ENCODE assay signal across 10 cellular contexts in the genomic region with DNA sequence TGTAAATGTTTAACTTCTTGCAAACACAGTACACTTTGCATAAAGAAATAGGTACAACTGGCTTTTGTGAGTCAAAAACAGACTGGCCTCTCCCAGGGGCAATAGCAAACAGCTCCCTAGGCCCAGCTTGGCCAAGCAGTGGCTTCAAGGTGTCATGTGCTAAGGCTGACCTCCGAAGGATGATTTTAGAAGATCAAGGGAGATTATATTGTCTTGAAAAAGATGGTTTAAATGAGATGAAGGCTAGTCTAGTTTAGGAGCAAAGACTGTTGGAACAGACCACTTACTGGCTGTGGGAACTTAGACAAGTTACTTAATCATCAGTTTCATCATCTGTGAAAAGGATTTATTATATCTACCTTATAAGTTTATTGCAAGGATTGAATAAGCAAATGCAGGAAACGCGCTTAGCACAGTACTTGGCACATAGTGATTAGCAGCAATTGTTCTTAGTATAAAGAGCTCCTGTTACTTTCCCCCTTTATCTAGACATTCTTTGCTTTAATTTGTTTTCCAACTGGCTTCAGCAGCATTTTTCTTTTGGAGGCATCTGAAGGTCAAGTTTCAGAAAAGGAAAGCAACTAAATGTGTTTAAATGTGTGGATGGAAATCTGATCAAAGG. TPM values are rescaled to one million over a fixed set of nuclear protein-coding genes. Genes with fewer than 3 reads are reported as not detected.
DNase-seq lines count a peak whose midpoint lies in the region; ATAC-seq and TF ChIP-seq lines count a peak whose summit lies in the region.
"Had no signal": no experiment of that assay in that cellular context is flagged by ENCODE, and none has a peak within 500 bp of the region (broad histone marks: within the 10 kb centered on the region; RNA-seq: fewer than 3 reads in every experiment).

No MANE protein-coding gene starts in this region.

- no peaks in the 10 kb centered on the region for H3K27me3 ChIP-seq in sigmoid colon
- H3K27me3 ChIP-seq in effector memory CD4-positive, alpha-beta T cell (replicated peaks; ENCODE audit: control insufficient read depth, insufficient read depth, low read length, poor library complexity, severe bottlenecking) = no peaks in the 10 kb centered on the region
- H3K27me3 ChIP-seq: spleen had no signal

- WGBS in sigmoid colon, 2 donors = 86 to 88% methylated on average over 3 of the region's 3 CpGs

- H3K36me3 Mint-ChIP-seq in chondrocyte (ENCODE audit: low read depth) = no peaks in the 10 kb centered on the region

- intact Hi-C loops in sigmoid colon (cut with DNase I) = no loop called here

- DNase-seq in chondrocyte (ENCODE audit: low spot score) = no peak
- DNase-seq in sigmoid colon = no peak
- no peak for DNase-seq in effector memory CD4-positive, alpha-beta T cell
- DNase-seq in hippocampal formation (lab: John Stamatoyannopoulos, UW) = no peak
- DNase-seq in coronary artery (ENCODE audit: low spot score) = no peak
- no peak for DNase-seq in ureter (ENCODE audit: low spot score)
- DNase-seq: activated CD4-positive, CD25-positive, alpha-beta regulatory T cell treated with anti-CD3 and anti-CD28 coated beads, Interleukin-2, amount 50 U/mL, for 72 hours; spleen had no signal

- TF ChIP-seq CTCF in chondrocyte (IDR thresholded peaks at IDR 0.05) (no peak), sigmoid colon (IDR thresholded peaks at IDR 0.05) (no peak), coronary artery (IDR thresholded peaks at IDR 0.05) (no peak)

- no peaks in the 10 kb centered on the region for H3K9me3 Mint-ChIP-seq in chondrocyte (ENCODE audit: low read depth)

- no peak overlapping the region for H3K4me3 Mint-ChIP-seq in chondrocyte (ENCODE audit: unreplicated experiment)

- H3K36me3 ChIP-seq in sigmoid colon = no peaks in the 10 kb centered on the region
- no peaks in the 10 kb centered on the region for H3K36me3 ChIP-seq in effector memory CD4-positive, alpha-beta T cell (ENCODE audit: control insufficient read depth, insufficient read depth, low read length)

- no peaks in the 10 kb centered on the region for H3K27me3 Mint-ChIP-seq in chondrocyte (ENCODE audit: low read depth)

- peak overlapping the region; percentile 88 for H3K27ac Mint-ChIP-seq in chondrocyte (ENCODE audit: unreplicated experiment)

- no peak for TF ChIP-seq POLR2A in sigmoid colon (IDR thresholded peaks at IDR 0.05)

- peaks cover 0 to 38% (median 24%) of the 10 kb centered on the region in 4 donors for H3K4me1 ChIP-seq in sigmoid colon
- no peaks in the 10 kb centered on the region for H3K4me1 ChIP-seq in effector memory CD4-positive, alpha-beta T cell (ENCODE audit: control insufficient read depth, insufficient read depth, low read length, poor library complexity, severe bottlenecking)

- no peaks in the 10 kb centered on the region for H3K9me3 ChIP-seq in sigmoid colon
- H3K9me3 ChIP-seq in effector memory CD4-positive, alpha-beta T cell (ENCODE audit: control insufficient read depth, low read length) = no peaks in the 10 kb centered on the region
- H3K9me3 ChIP-seq: spleen had no signal

- H3K27ac ChIP-seq in sigmoid colon = peak overlapping the region in 3 of 4 donors; percentile 63 to 79 (median 64)
- no peak overlapping the region for H3K27ac ChIP-seq in effector memory CD4-positive, alpha-beta T cell (ENCODE audit: insufficient read depth, low read length, poor library complexity, severe bottlenecking)
- H3K27ac ChIP-seq in coronary artery = no peak overlapping the region
- H3K27ac ChIP-seq: spleen had no signal

- H3K4me1 Mint-ChIP-seq in chondrocyte (ENCODE audit: low read depth) = peaks cover 63% of the 10 kb centered on the region

- ATAC-seq in GM19043 (IDR thresholded peaks at IDR 0.05; ENCODE audit: low read depth, unreplicated experiment) (peak; percentile 63), HG03060 (IDR thresholded peaks at IDR 0.05; ENCODE audit: low read depth, unreplicated experiment) (peak; percentile 76)

- H3K4me3 ChIP-seq in sigmoid colon (no peak overlapping the region), coronary artery (no peak overlapping the region)
- no peak overlapping the region for H3K4me3 ChIP-seq in effector memory CD4-positive, alpha-beta T cell (ENCODE audit: insufficient read depth, low read depth, low read length, poor library complexity, severe bottlenecking)
- H3K4me3 ChIP-seq: spleen had no signal

- no peak for TF ChIP-seq EP300 in sigmoid colon (IDR thresholded peaks at IDR 0.05)

RNA-seq across cellular contexts. Expression of gene ANXA3, which starts 17.2 kb away (rescaled TPM):
- 3.7 to 22.0 TPM (median 21.9 TPM) in 3 replicates for total RNA-seq in chondrocyte
- total RNA-seq in sigmoid colon = 10 to 100 TPM; 17.8 to 62.9 (median 34.3) TPM
- 100 to 1,000 TPM in 1 of 3 donors, 10 to 100 TPM in 2; 46.4 to 109 (median 48.0) TPM for polyA plus RNA-seq in sigmoid colon
- 39.4 TPM for total RNA-seq in ureter

Comparison
In these comparisons a context has a peak if more than half of its experiments do, and no peak if none do; other contexts are left out.
1. H3K27ac ChIP-seq: peak in sigmoid colon (3 of 4); none in effector memory CD4-positive, alpha-beta T cell (single experiment) and coronary artery (0 of 2).